In the genomic region with DNA sequence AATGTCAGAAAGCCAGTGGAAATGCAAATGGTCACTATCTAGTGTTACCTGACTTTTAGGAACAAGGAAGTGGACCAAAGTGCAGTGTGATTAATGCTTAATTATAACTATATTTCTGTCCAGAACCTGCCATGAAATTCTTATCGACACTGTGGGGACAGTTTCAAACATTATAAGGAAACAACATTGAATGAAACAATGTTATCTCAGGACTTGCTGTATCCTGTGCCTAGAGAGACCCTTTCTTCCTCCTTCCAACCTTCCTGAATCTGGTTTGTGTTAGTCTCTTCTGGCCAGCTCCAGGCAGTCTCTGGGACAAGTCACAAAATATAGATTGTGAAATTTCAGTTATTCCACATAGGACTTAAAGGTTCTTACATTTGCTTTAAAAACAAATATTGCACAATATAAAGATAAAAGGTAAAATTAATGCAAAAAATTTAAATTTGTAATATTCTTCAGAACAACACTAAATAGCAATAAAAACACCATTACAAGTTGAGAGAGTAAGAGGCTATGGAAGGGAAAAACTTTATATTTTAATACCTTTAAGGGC, we compare ENCODE assay signal across 18 cellular contexts.
DNase-seq lines count a peak whose midpoint lies in the region; ATAC-seq, FAIRE-seq and TF ChIP-seq lines count a peak whose summit lies in the region.
"Had no signal": no experiment of that assay in that cellular context is flagged by ENCODE, and none has a peak within 500 bp of the region (broad histone marks: within the 10 kb centered on the region; RNA-seq: fewer than 3 reads in every experiment).

No MANE protein-coding gene starts in this region.

- no peak overlapping the region for H3K4me3 Mint-ChIP-seq in GM23338
- H3K4me3 Mint-ChIP-seq: CD4-positive, CD25-positive, alpha-beta regulatory T cell; IgD-negative memory B cell had no signal

- no peak overlapping the region for H2AK5ac ChIP-seq in IMR-90 (ENCODE audit: low read depth, low read length)
- no peak overlapping the region for H2AK5ac ChIP-seq in H1 (ENCODE audit: low read depth, low read length)

- H3K23me2 ChIP-seq in H1 (ENCODE audit: low read depth, low read length) = no peaks in the 10 kb centered on the region

- POLR2A ChIA-PET in IMR-90 (lab: Charles Lee; ENCODE audit: unreplicated experiment) = no interaction called here
- POLR2A ChIA-PET in H1 (lab: Charles Lee; ENCODE audit: partially characterized antibody) = no interaction called here

- no peak overlapping the region for H2BK15ac ChIP-seq in IMR-90 (ENCODE audit: low read depth, low read length)
- no peak overlapping the region for H2BK15ac ChIP-seq in H1 (ENCODE audit: low read length)

- H3K27ac ChIP-seq in GM23338 (ENCODE audit: low read depth) = no peak overlapping the region
- no peak overlapping the region for H3K27ac ChIP-seq in IMR-90 (ENCODE audit: insufficient read depth, low read length)
- H3K27ac ChIP-seq in H1 (ENCODE audit: low read depth, low read length) = no peak overlapping the region
- H3K27ac ChIP-seq: BLaER1 treated with 17β-estradiol and CSF1 and Interleukin-3, amounts not matched to agents 10 nM and 100 nM; KMS-11 had no signal

- no peak for TF ChIP-seq POLR2A in IMR-90 (IDR thresholded peaks at IDR 0.05; ENCODE audit: low read depth, low read length)
- TF ChIP-seq POLR2A in H1 (IDR thresholded peaks at IDR 0.05; ENCODE audit: control extremely low read depth in 1 of 2, low read depth in 2 of 2, low read length in 2 of 2) = no peak

- no peaks in the 10 kb centered on the region for H3K9me3 Mint-ChIP-seq in GM23338

- H3K4me1 ChIP-seq in GM23338 (ENCODE audit: insufficient read depth) = peaks cover 16% of the 10 kb centered on the region
- no peaks in the 10 kb centered on the region for H3K4me1 ChIP-seq in IMR-90 (ENCODE audit: control insufficient read depth, insufficient read depth, low read length)
- H3K4me1 ChIP-seq in H1 (replicated peaks in 1 of 4; ENCODE audit: control insufficient read depth in 3 of 4, insufficient read depth in 4 of 4, low read length in 3 of 4) = peaks cover 0 to 5% (median 4%) of the 10 kb centered on the region in 4 experiments; a peak in 5 of 7 replicates

- H3K9ac ChIP-seq in IMR-90 (ENCODE audit: low read depth, low read length) (no peak overlapping the region), H1 (replicated peaks in 1 of 4; ENCODE audit: extremely low read depth in 1 of 4, low read depth in 3 of 4, low read length in 3 of 4) (no peak overlapping the region)
- H3K9ac ChIP-seq: BLaER1 treated with 17β-estradiol and CSF1 and Interleukin-3, amounts not matched to agents 10 nM and 100 nM; KMS-11 had no signal

- no peaks in the 10 kb centered on the region for H3K27me3 ChIP-seq in GM23338 (ENCODE audit: insufficient read depth)
- peaks cover 16% of the 10 kb centered on the region for H3K27me3 ChIP-seq in IMR-90 (ENCODE audit: control insufficient read depth, insufficient read depth, low read length)
- H3K27me3 ChIP-seq in H1 (replicated peaks in 1 of 4; ENCODE audit: control insufficient read depth in 3 of 4, extremely low read depth in 1 of 4, insufficient read depth in 3 of 4, low read length in 3 of 4) = no peaks in the 10 kb centered on the region
- H3K27me3 ChIP-seq: BLaER1 treated with 17β-estradiol and CSF1 and Interleukin-3, amounts not matched to agents 10 nM and 100 nM had no signal

- TF ChIP-seq RAD21 in IMR-90 (IDR thresholded peaks at IDR 0.05; ENCODE audit: low read length) = no peak
- no peak for TF ChIP-seq RAD21 in H1 (IDR thresholded peaks at IDR 0.05 in 1 of 2, conservative IDR thresholded peaks at IDR 0.05 in 1 of 2; ENCODE audit: low read depth in 2 of 2, low read length in 2 of 2)

- H3K4ac ChIP-seq in IMR-90 (ENCODE audit: low read depth, low read length) (no peak overlapping the region), H1 (replicated peaks; ENCODE audit: insufficient read length, low read depth, low read length) (no peak overlapping the region)

- peak overlapping the region; percentile 55; the same call in 1 of the 2 replicates for H3K4me2 ChIP-seq in GM23338
- H3K4me2 ChIP-seq in IMR-90 (ENCODE audit: low read depth, low read length) = no peak overlapping the region
- H3K4me2 ChIP-seq in H1 (ENCODE audit: insufficient read depth in 1 of 2, low read depth in 2 of 2, low read length in 2 of 2) = no peak overlapping the region
- H3K4me2 ChIP-seq: KMS-11 had no signal

- no peaks in the 10 kb centered on the region for H3K36me3 ChIP-seq in GM23338 (ENCODE audit: insufficient read depth)
- no peaks in the 10 kb centered on the region for H3K36me3 ChIP-seq in IMR-90 (ENCODE audit: control insufficient read depth, insufficient read depth, low read length)
- H3K36me3 ChIP-seq in H1 (ENCODE audit: control insufficient read depth in 2 of 4, insufficient read depth in 4 of 4, low read length in 3 of 4) = no peaks in the 10 kb centered on the region
- H3K36me3 ChIP-seq: BLaER1 treated with 17β-estradiol and CSF1 and Interleukin-3, amounts not matched to agents 10 nM and 100 nM had no signal

- no peak overlapping the region for H3K27ac Mint-ChIP-seq in GM23338
- H3K27ac Mint-ChIP-seq: CD4-positive, CD25-positive, alpha-beta regulatory T cell had no signal

- H4K5ac ChIP-seq in IMR-90 (ENCODE audit: low read depth, low read length) (no peak overlapping the region), H1 (ENCODE audit: insufficient read length, low read depth, low read length) (no peak overlapping the region)

- no CpG with 5 or more reads among the region's 1 CpG for WGBS in IMR-90 (ENCODE audit: extremely low coverage in 2 of 2, insufficient read length in 1 of 2), 2 experiments
- WGBS in H1 (ENCODE audit: extremely low coverage in 1 of 2, insufficient coverage in 1 of 2, insufficient read length in 1 of 2, insufficient replicate concordance in 2 of 2, low coverage in 1 of 2, low lambda C conversion rate in 2 of 2, missing lambda C conversion rate in 1 of 2), 2 experiments = 80% methylated on average over 1 of the region's 1 CpG; no CpG with 5 or more reads in 1 of the 2 experiments

- no peak overlapping the region for H2BK120ac ChIP-seq in IMR-90 (ENCODE audit: low read depth, low read length)
- no peak overlapping the region for H2BK120ac ChIP-seq in H1 (replicated peaks; ENCODE audit: low read depth, low read length)

- TF ChIP-seq CTCF in GM23338 (conservative IDR thresholded peaks at IDR 0.05; ENCODE audit: low read depth in 2 of 2) = no peak
- TF ChIP-seq CTCF in IMR-90 (conservative IDR thresholded peaks at IDR 0.05; ENCODE audit: low read depth, low read length) = no peak
- no peak for TF ChIP-seq CTCF in H1 (IDR thresholded peaks at IDR 0.05; ENCODE audit: control extremely low read depth in 1 of 3, insufficient read depth in 1 of 3, low read depth in 1 of 3, low read length in 3 of 3)

- H4K91ac ChIP-seq in IMR-90 (ENCODE audit: insufficient read depth, low read depth, low read length) (no peak overlapping the region), H1 (replicated peaks; ENCODE audit: insufficient read length, low read length) (no peak overlapping the region)

- no peak for TF ChIP-seq EP300 in H1 (IDR thresholded peaks at IDR 0.05; ENCODE audit: borderline replicate concordance in 1 of 2, low read depth in 2 of 2, low read length in 2 of 2)

- no peak overlapping the region for H3K4me3 ChIP-seq in GM23338
- H3K4me3 ChIP-seq in IMR-90 (ENCODE audit: insufficient read depth, low read depth, low read length) = no peak overlapping the region
- no peak overlapping the region for H3K4me3 ChIP-seq in H1 (ENCODE audit: extremely low read depth in 1 of 4, insufficient read depth in 2 of 4, low read depth in 3 of 4, low read length in 4 of 4)
- H3K4me3 ChIP-seq: BLaER1 treated with 17β-estradiol and CSF1 and Interleukin-3, amounts not matched to agents 10 nM and 100 nM; GM12878 had no signal

- FAIRE-seq in H1 (lab: Jason Lieb, UNC) = no peak
- FAIRE-seq: GM12878, GM18507 had no signal

- H2BK20ac ChIP-seq in IMR-90 (ENCODE audit: low read depth, low read length) (no peak overlapping the region), H1 (ENCODE audit: low read length) (no peak overlapping the region)

- intact Hi-C loops in IMR-90 (cut with micrococcal nuclease) = no loop called here

- dilution Hi-C loops in IMR-90 (cut with HindIII; ENCODE audit: low sequenced_read_pairs, unreplicated experiment) = no loop called here

- no peaks in the 10 kb centered on the region for H3K36me3 Mint-ChIP-seq in GM23338 (ENCODE audit: low read depth)
- H3K36me3 Mint-ChIP-seq: CD4-positive, CD25-positive, alpha-beta regulatory T cell; IgD-negative memory B cell had no signal

- no peak overlapping the region for H2BK5ac ChIP-seq in IMR-90 (ENCODE audit: low read depth, low read length, poor library complexity, severe bottlenecking)
- H2BK5ac ChIP-seq in H1 (ENCODE audit: low read depth, low read length) = peak overlapping the region; percentile 16; the same call in 1 of the 2 replicates

- H3K9me2 ChIP-seq in GM23338 (ENCODE audit: insufficient read depth) = no peaks in the 10 kb centered on the region

- CTCF ChIA-PET in IMR-90 (lab: Yijun Ruan, JAX) = no interaction called here
- CTCF ChIA-PET in H1 (lab: Charles Lee; ENCODE audit: partially characterized antibody) = no interaction called here

- H3K18ac ChIP-seq in IMR-90 (ENCODE audit: low read depth, low read length) (no peak overlapping the region), H1 (ENCODE audit: extremely low read depth, low read length) (no peak overlapping the region)

- ATAC-seq in GM23338 = no peak
- ATAC-seq in IMR-90 (ENCODE audit: low read depth) = no peak
- no peak for ATAC-seq in HG03565 (IDR thresholded peaks at IDR 0.05; ENCODE audit: unreplicated experiment)
- ATAC-seq: GM12878, HCT116 had no signal

- H3K56ac ChIP-seq in IMR-90 (ENCODE audit: extremely low read depth, insufficient read depth, low read length) (no peak overlapping the region), H1 (replicated peaks; ENCODE audit: insufficient read length, low read depth, low read length) (no peak overlapping the region)

- H3K79me2 ChIP-seq in GM23338 (replicated peaks; ENCODE audit: insufficient read depth) = no peaks in the 10 kb centered on the region
- H3K79me2 ChIP-seq in H1 (ENCODE audit: control insufficient read depth in 1 of 2, insufficient read depth in 2 of 2, low read length in 2 of 2) = no peaks in the 10 kb centered on the region

- DNase-seq in GM23338 (ENCODE audit: low spot score) (no peak), IMR-90 (no peak), H1 (ENCODE audit: low read depth in 1 of 2, low spot score in 2 of 2) (no peak), lung microvascular endothelial cell (ENCODE audit: low read depth in 2 of 2) (peak; percentile 13 to 40), NCI-H1048 (lab: John Stamatoyannopoulos, UW) (no peak), inferior parietal cortex (ENCODE audit: extremely low spot score) (no peak), ureter (ENCODE audit: low spot score) (no peak)
- DNase-seq: ACHN; CD4-positive, CD25-positive, alpha-beta regulatory T cell; DMS 273 treated with DMSO at 0.1 percent for 48 hours; DMS79 had no signal

- H3K9me1 ChIP-seq in IMR-90 (ENCODE audit: insufficient read depth, low read length) = no peaks in the 10 kb centered on the region

- no TSS peak for BruUV-seq in IMR-90 (replicated peaks; lab: Mats Ljungman, UMichigan)

- no peaks in the 10 kb centered on the region for H3K9me3 ChIP-seq in IMR-90 (ENCODE audit: control insufficient read depth, insufficient read depth, low read length)
- no peaks in the 10 kb centered on the region for H3K9me3 ChIP-seq in H1 (ENCODE audit: insufficient read depth in 2 of 2, low read depth in 1 of 2, low read length in 1 of 2)
- H3K9me3 ChIP-seq: BLaER1 treated with 17β-estradiol and CSF1 and Interleukin-3, amounts not matched to agents 10 nM and 100 nM had no signal

- H4K20me1 ChIP-seq in GM23338 (replicated peaks; ENCODE audit: insufficient read depth) = no peaks in the 10 kb centered on the region
- H4K20me1 ChIP-seq in IMR-90 (ENCODE audit: insufficient read depth, low read length) = no peaks in the 10 kb centered on the region
- no peaks in the 10 kb centered on the region for H4K20me1 ChIP-seq in H1 (replicated peaks in 1 of 2; ENCODE audit: control insufficient read depth in 1 of 2, insufficient read depth in 2 of 2, low read length in 2 of 2)
- H4K20me1 ChIP-seq: BLaER1 treated with 17β-estradiol and CSF1 and Interleukin-3, amounts not matched to agents 10 nM and 100 nM had no signal

- peaks cover 16% of the 10 kb centered on the region for H3K4me1 Mint-ChIP-seq in GM23338
- H3K4me1 Mint-ChIP-seq: CD4-positive, CD25-positive, alpha-beta regulatory T cell; IgD-negative memory B cell had no signal

- H3K14ac ChIP-seq in IMR-90 (replicated peaks; ENCODE audit: low read depth, low read length) (no peak overlapping the region), H1 (ENCODE audit: insufficient read length) (no peak overlapping the region)

- H3F3A ChIP-seq in GM23338 (replicated peaks; ENCODE audit: low read depth) = no peaks in the 10 kb centered on the region

- no peak overlapping the region for H2AK9ac ChIP-seq in IMR-90 (replicated peaks; ENCODE audit: low read depth, low read length, poor library complexity)

- H4K8ac ChIP-seq in IMR-90 (ENCODE audit: low read depth in 2 of 2, low read length in 2 of 2) (no peak overlapping the region), H1 (ENCODE audit: extremely low read depth, insufficient read depth, low read length) (no peak overlapping the region)

- H2AFZ ChIP-seq in GM23338 = no peak overlapping the region
- no peak overlapping the region for H2AFZ ChIP-seq in IMR-90 (replicated peaks; ENCODE audit: low read length, poor library complexity)
- no peak overlapping the region for H2AFZ ChIP-seq in H1 (ENCODE audit: low read length)

- H2BK12ac ChIP-seq in H1 (ENCODE audit: low read depth, low read length) = no peak overlapping the region

- peaks cover 4% of the 10 kb centered on the region for H3K27me3 Mint-ChIP-seq in GM23338 (ENCODE audit: insufficient read depth, low read depth, poor library complexity)
- H3K27me3 Mint-ChIP-seq: CD4-positive, CD25-positive, alpha-beta regulatory T cell had no signal

- no peak overlapping the region for H3K23ac ChIP-seq in IMR-90 (ENCODE audit: low read depth, low read length)
- H3K23ac ChIP-seq in H1 (ENCODE audit: insufficient read length) = no peak overlapping the region

- no peaks in the 10 kb centered on the region for H3K79me1 ChIP-seq in IMR-90 (ENCODE audit: low read depth in 1 of 2, low read length in 2 of 2)
- H3K79me1 ChIP-seq in H1 (ENCODE audit: low read depth, low read length) = no peaks in the 10 kb centered on the region

- in situ Hi-C loops in IMR-90 (cut with MboI; ENCODE audit: low sequenced_read_pairs) = loop anchor here (10.0 kb wide), 1 partner anchor 63 kb away; no protein-coding TSS in a partner anchor

Comparison
In these comparisons a context has a peak if more than half of its experiments do, and no peak if none do; other contexts are left out.
1. DNase-seq: peak in lung microvascular endothelial cell (2 of 2); none in GM23338 (single experiment), IMR-90 (single experiment), H1 (0 of 2), NCI-H1048 (single experiment), inferior parietal cortex (single experiment) and ureter (single experiment).